In genomic region chr9:98333703-98334582, GRCh38 we compare ENCODE assay signal across 17 cellular contexts.
DNase-seq lines count a peak whose midpoint lies in the region; ATAC-seq and TF ChIP-seq lines count a peak whose summit lies in the region.
"Had no signal": no experiment of that assay in that cellular context is flagged by ENCODE, and none has a peak within 500 bp of the region (broad histone marks: within the 10 kb centered on the region; RNA-seq: fewer than 3 reads in every experiment).

No MANE protein-coding gene starts in this region.

- H3K14ac ChIP-seq in IMR-90 (replicated peaks; ENCODE audit: low read depth, low read length): peak overlapping the region; percentile 73

- H3K9me3 ChIP-seq in IMR-90 (ENCODE audit: control insufficient read depth, insufficient read depth, low read length) (no peaks in the 10 kb centered on the region), ovary (no peaks in the 10 kb centered on the region)
- H3K9me3 ChIP-seq: BLaER1 had no signal

- TF ChIP-seq CTCF in AG09319 (IDR thresholded peaks at IDR 0.05; ENCODE audit: low read depth, low read length) (no peak), IMR-90 (conservative IDR thresholded peaks at IDR 0.05; ENCODE audit: low read depth, low read length) (no peak), astrocyte of the cerebellum (IDR thresholded peaks at IDR 0.05; ENCODE audit: low read depth, low read length, missing control alignments) (no peak), ovary (IDR thresholded peaks at IDR 0.05) (no peak)

- no peak overlapping the region for H3K56ac ChIP-seq in IMR-90 (ENCODE audit: extremely low read depth, insufficient read depth, low read length)

- H4K91ac ChIP-seq in IMR-90 (ENCODE audit: insufficient read depth, low read depth, low read length): peak overlapping the region; percentile 52

- H4K5ac ChIP-seq in IMR-90 (ENCODE audit: low read depth, low read length): peak overlapping the region; percentile 11; the same call in 1 of the 2 replicates

- in situ Hi-C loops in IMR-90 (cut with MboI; ENCODE audit: low sequenced_read_pairs): no loop called here
- in situ Hi-C loops in astrocyte of the cerebellum (cut with HindIII; ENCODE audit: low sequenced_read_pairs): no loop called here

- H2AFZ ChIP-seq in IMR-90 (replicated peaks; ENCODE audit: low read length, poor library complexity): no peak overlapping the region
- H2AFZ ChIP-seq: hepatocyte had no signal

- no peak for TF ChIP-seq RAD21 in IMR-90 (IDR thresholded peaks at IDR 0.05; ENCODE audit: low read length)

- peaks cover 12% of the 10 kb centered on the region for H3K4me1 ChIP-seq in IMR-90 (ENCODE audit: control insufficient read depth, insufficient read depth, low read length)
- no peaks in the 10 kb centered on the region for H3K4me1 ChIP-seq in ovary (ENCODE audit: insufficient read depth)
- H3K4me1 ChIP-seq: BLaER1 had no signal

- peak overlapping the region; percentile 68; the same call in 1 of the 2 replicates for H3K4ac ChIP-seq in IMR-90 (ENCODE audit: low read depth, low read length)

- CTCF ChIA-PET in IMR-90 (lab: Yijun Ruan, JAX): no interaction called here

- peaks cover 27% of the 10 kb centered on the region for H3K9me1 ChIP-seq in IMR-90 (ENCODE audit: insufficient read depth, low read length)

- no TSS peak for BruUV-seq in IMR-90 (replicated peaks; lab: Mats Ljungman, UMichigan)

- POLR2A ChIA-PET in IMR-90 (lab: Charles Lee; ENCODE audit: unreplicated experiment): no interaction called here

- TF ChIP-seq POLR2A in IMR-90 (IDR thresholded peaks at IDR 0.05; ENCODE audit: low read depth, low read length) (no peak), ovary (IDR thresholded peaks at IDR 0.05) (no peak)

- peak overlapping the region; percentile 80; the same call in 1 of the 2 replicates for H2BK120ac ChIP-seq in IMR-90 (ENCODE audit: low read depth, low read length)

- H2AK9ac ChIP-seq in IMR-90 (replicated peaks; ENCODE audit: low read depth, low read length, poor library complexity): no peak overlapping the region

- DNase-seq in AG09319 (ENCODE audit: extremely low read depth, low read depth) (peak; percentile 62), IMR-90 (peak; percentile 93), astrocyte of the cerebellum (ENCODE audit: low read depth) (peak; percentile 40), iris pigment epithelial cell (ENCODE audit: low read depth) (peak; percentile 82), DMS53 (lab: John Stamatoyannopoulos, UW) (no peak), ovary (no peak)
- no peak for DNase-seq in activated CD4-positive, alpha-beta T cell treated with anti-CD3 and anti-CD28 coated beads, Interleukin-2, amount 50 U/mL, for 4 hours
- DNase-seq: activated CD4-positive, alpha-beta T cell treated with anti-CD3 and anti-CD28 coated beads for 48 hours; activated gamma-delta T cell; H7; NCI-H446; retina; SHP77 had no signal

- no peaks in the 10 kb centered on the region for H4K20me1 ChIP-seq in IMR-90 (ENCODE audit: insufficient read depth, low read length)
- H4K20me1 ChIP-seq: BLaER1 had no signal

- peak overlapping the region; percentile 95 for H2AK5ac ChIP-seq in IMR-90 (ENCODE audit: low read depth, low read length)

- no peak overlapping the region for H3K9ac ChIP-seq in IMR-90 (ENCODE audit: low read depth, low read length)
- H3K9ac ChIP-seq: BLaER1 had no signal

- no peak for TF ChIP-seq EP300 in ovary (IDR thresholded peaks at IDR 0.05)

- H2BK20ac ChIP-seq in IMR-90 (ENCODE audit: low read depth, low read length): peak overlapping the region; percentile 86

- H3K18ac ChIP-seq in IMR-90 (ENCODE audit: low read depth, low read length): peak overlapping the region; percentile 73; the same call in 1 of the 2 replicates

- H3K36me3 ChIP-seq in IMR-90 (ENCODE audit: control insufficient read depth, insufficient read depth, low read length): no peaks in the 10 kb centered on the region
- H3K36me3 ChIP-seq in ovary: no peaks in the 10 kb centered on the region
- H3K36me3 ChIP-seq: BLaER1 had no signal

- peaks cover 6 to 43% of the 10 kb centered on the region in 2 experiments; a peak in 3 of 4 replicates for H3K79me1 ChIP-seq in IMR-90 (ENCODE audit: low read depth in 1 of 2, low read length in 2 of 2)

- 0% methylated on average over 1 of the region's 5 CpGs; no CpG with 5 or more reads in 1 of the 2 experiments for WGBS in IMR-90 (ENCODE audit: extremely low coverage in 2 of 2, insufficient read length in 1 of 2), 2 experiments
- 65 to 70% (median 68%) methylated on average over 5 of the region's 5 CpGs for WGBS in ovary, 3 donors

- peak overlapping the region; percentile 22; the same call in 1 of the 2 replicates for H3K4me2 ChIP-seq in IMR-90 (ENCODE audit: low read depth, low read length)
- H3K4me2 ChIP-seq: BLaER1, hepatocyte had no signal

- peak overlapping the region; percentile 83; the same call in 1 of the 3 replicates for H2BK15ac ChIP-seq in IMR-90 (ENCODE audit: low read depth, low read length)

- ATAC-seq in IMR-90 (ENCODE audit: low read depth) (peak; percentile 59), GM21717 (IDR thresholded peaks at IDR 0.05; ENCODE audit: unreplicated experiment) (no peak)

- H3K27ac ChIP-seq in IMR-90 (ENCODE audit: insufficient read depth, low read length): no peak overlapping the region
- H3K27ac ChIP-seq in ovary: no peak overlapping the region
- H3K27ac ChIP-seq: BLaER1, coronary artery, hepatocyte had no signal

- peak overlapping the region; percentile 77 for H2BK5ac ChIP-seq in IMR-90 (ENCODE audit: low read depth, low read length, poor library complexity, severe bottlenecking)

- H4K8ac ChIP-seq in IMR-90 (ENCODE audit: low read depth in 2 of 2, low read length in 2 of 2): peak overlapping the region; percentile 45 to 65; a peak in 3 of 4 replicates

- intact Hi-C loops in IMR-90 (cut with micrococcal nuclease) (loop anchor here (5.0 kb wide), 1 partner anchor 38 kb away; no protein-coding TSS in a partner anchor), ovary (cut with DNase I) (no loop called here)

- no peak overlapping the region for H3K4me3 ChIP-seq in IMR-90 (ENCODE audit: insufficient read depth, low read depth, low read length)
- no peak overlapping the region for H3K4me3 ChIP-seq in astrocyte of the cerebellum (ENCODE audit: low read depth, low read length)
- H3K4me3 ChIP-seq in ovary: no peak overlapping the region
- H3K4me3 ChIP-seq: BLaER1, coronary artery, hepatocyte had no signal

- H3K27me3 ChIP-seq in IMR-90 (ENCODE audit: control insufficient read depth, insufficient read depth, low read length) (no peaks in the 10 kb centered on the region), ovary (no peaks in the 10 kb centered on the region)
- H3K27me3 ChIP-seq: BLaER1, hepatocyte had no signal

- H3K23ac ChIP-seq in IMR-90 (ENCODE audit: low read depth, low read length): peak overlapping the region; percentile 15; the same call in 1 of the 2 replicates

- dilution Hi-C loops in IMR-90 (cut with HindIII; ENCODE audit: low sequenced_read_pairs, unreplicated experiment): no loop called here

TF ChIP-seq in IMR-90, 13 proteins besides CTCF, POLR2A, EP300 and RAD21:
- no peak for TF ChIP-seq MAZ (IDR thresholded peaks at IDR 0.05; ENCODE audit: borderline replicate concordance, low read depth, low read length)
- TF ChIP-seq MAFK (IDR thresholded peaks at IDR 0.05; ENCODE audit: low read depth, low read length): no peak
- peak; percentile 89 for TF ChIP-seq RCOR1 (IDR thresholded peaks at IDR 0.05; ENCODE audit: insufficient replicate concordance, low read length)
- no peak for TF ChIP-seq NFE2L2 (IDR thresholded peaks at IDR 0.05; ENCODE audit: low read depth, low read length)
- TF ChIP-seq RFX5 (IDR thresholded peaks at IDR 0.05; ENCODE audit: low read depth, low read length): no peak
- no peak for TF ChIP-seq CHD1 (IDR thresholded peaks at IDR 0.05; ENCODE audit: low read depth, low read length)
- no peak; the same call in 1 of the 2 replicates for TF ChIP-seq SMC3 (IDR thresholded peaks at IDR 0.05; ENCODE audit: low read depth, low read length)
- no peak for TF ChIP-seq USF2 (IDR thresholded peaks at IDR 0.05; ENCODE audit: low read depth, low read length)
- no peak for TF ChIP-seq MXI1 (IDR thresholded peaks at IDR 0.05; ENCODE audit: borderline replicate concordance, low read depth, low read length)
- no peak for TF ChIP-seq CEBPB (IDR thresholded peaks at IDR 0.05; ENCODE audit: low read depth, low read length)
- 0 out of 2 replicates have a peak, but pooled peaks have one; percentile 34 for TF ChIP-seq BHLHE40 (IDR thresholded peaks at IDR 0.05; ENCODE audit: low read depth, low read length)
- TF ChIP-seq ELK1 (IDR thresholded peaks at IDR 0.05; ENCODE audit: borderline replicate concordance, low read depth, low read length): no peak
- TF ChIP-seq FOS (IDR thresholded peaks at IDR 0.05; ENCODE audit: low read depth, low read length): peak; percentile 58
TF ChIP-seq in IMR-90: peak in this region for 3.

Comparison
In these comparisons a context has a peak if more than half of its experiments do, and no peak if none do; other contexts are left out.
1. DNase-seq: peak in AG09319 (single experiment), IMR-90 (single experiment), astrocyte of the cerebellum (single experiment) and iris pigment epithelial cell (single experiment); none in DMS53 (single experiment), ovary (0 of 5) and activated CD4-positive, alpha-beta T cell treated with anti-CD3 and anti-CD28 coated beads, Interleukin-2, amount 50 U/mL, for 4 hours (0 of 2).